Comparison of ENCODE assay signal across 22 cellular contexts in genomic region chr4:182879913-182880312, GRCh38.
"Had no signal": no experiment of that assay in that cellular context is flagged by ENCODE, and none has a peak within 500 bp of the region (broad histone marks: within the 10 kb centered on the region; RNA-seq: fewer than 3 reads in every experiment).

No MANE protein-coding gene starts in this region.

- ATAC-seq: activated CD8-positive, alpha-beta T cell treated with anti-CD3 and anti-CD28 coated beads, Interleukin-2, amount 10 ng/mL, durations not matched to agents 7 days and 5 days; effector memory CD8-positive, alpha-beta T cell; stimulated activated effector memory CD8-positive, alpha-beta T cell treated with anti-CD3 and anti-CD28 coated beads, Interleukin-12 subunit alpha, Interleukin-12 subunit beta, amount 100 ng/mL, for 72 hours had no signal

- H3K4me1 ChIP-seq: psoas muscle, uterus had no signal

- H3K79me2 ChIP-seq: hepatocyte had no signal

- H3K9me3 ChIP-seq: psoas muscle had no signal

- FAIRE-seq: colon, endothelial cell of umbilical vein, frontal cortex, small intestine had no signal

- H3K27ac ChIP-seq: hepatocyte, psoas muscle, uterus had no signal

- H3K27me3 ChIP-seq: esophagus muscularis mucosa, hepatocyte, stomach, uterus had no signal

- H2AFZ ChIP-seq: hepatocyte had no signal

- H3K36me3 ChIP-seq: uterus had no signal

- H3K4me3 ChIP-seq: hepatocyte, uterus had no signal

- H3K4me2 ChIP-seq: hepatocyte had no signal

- DNase-seq: activated CD4-positive, alpha-beta T cell treated with anti-CD3 and anti-CD28 coated beads, Interleukin-2, amount 50 U/mL, for 1 hour; activated CD4-positive, CD25-positive, alpha-beta regulatory T cell treated with anti-CD3 and anti-CD28 coated beads, Interleukin-2, amount 50 U/mL, for 72 hours; activated CD8-positive, alpha-beta T cell treated with anti-CD3 and anti-CD28 coated beads, Interleukin-2, amount 10 ng/mL, durations not matched to agents 7 days and 5 days; activated gamma-delta T cell treated with Interleukin-2 at 50 U/mL for 16 hours; aorta; effector memory CD8-positive, alpha-beta T cell; glutamatergic neuron; immature natural killer cell; kidney glomerular epithelial cell; stimulated activated CD4-positive, alpha-beta T cell treated with anti-CD3 and anti-CD28 coated beads, Interleukin-2, amount 100 ng/mL, for 24 hours; T-helper 2 cell; trophoblast cell; uterus had no signal
